In genomic region chr2:48016620-48017019, GRCh38 we compare ENCODE assay signal across 13 cellular contexts.
A peak's percentile ranks its signal among the peaks of the same experiment; 100 is the strongest.
DNase-seq lines count a peak whose midpoint lies in the region; ATAC-seq and TF ChIP-seq lines count a peak whose summit lies in the region.
"Had no signal": no experiment of that assay in that cellular context is flagged by ENCODE, and none has a peak within 500 bp of the region (broad histone marks: within the 10 kb centered on the region; RNA-seq: fewer than 3 reads in every experiment).

No MANE protein-coding gene starts in this region.

- peak; percentile 18 for TF ChIP-seq CTCF in choroid plexus epithelial cell (conservative IDR thresholded peaks at IDR 0.05; ENCODE audit: low read depth, low read length)
- TF ChIP-seq CTCF in osteoblast (IDR thresholded peaks at IDR 0.05; ENCODE audit: extremely low read depth, low read depth, low read length) = peak; percentile 17

- H2AFZ ChIP-seq in osteoblast (ENCODE audit: low read length) = no peak overlapping the region

- H3K4me3 ChIP-seq in choroid plexus epithelial cell (ENCODE audit: low read depth, low read length) = no peak overlapping the region
- no peak overlapping the region for H3K4me3 ChIP-seq in osteoblast (ENCODE audit: insufficient read depth, low read length)

- H3K4me1 ChIP-seq in osteoblast (ENCODE audit: insufficient read depth, low read length) = no peaks in the 10 kb centered on the region

- TF ChIP-seq RAD21 in Ishikawa (IDR thresholded peaks at IDR 0.05; ENCODE audit: low read depth) = no peak

- H3K27me3 ChIP-seq in osteoblast (ENCODE audit: insufficient read depth, low read length) = no peaks in the 10 kb centered on the region

- no peak overlapping the region for H3K4me2 ChIP-seq in osteoblast (ENCODE audit: insufficient read depth, low read length)

- no peaks in the 10 kb centered on the region for H3K36me3 ChIP-seq in osteoblast (ENCODE audit: insufficient read depth, low read length)

- no peaks in the 10 kb centered on the region for H4K20me1 ChIP-seq in osteoblast (ENCODE audit: insufficient read depth, low read length)

- H3K9me3 ChIP-seq in osteoblast (ENCODE audit: low read depth, low read length) = no peaks in the 10 kb centered on the region

- no peak for ATAC-seq in GM18873 (IDR thresholded peaks at IDR 0.05; ENCODE audit: low FRiP score, unreplicated experiment)
- ATAC-seq: activated naive CD4-positive, alpha-beta T cell treated with anti-CD3 and anti-CD28 coated beads, Interleukin-2, amount 50 U/mL, for 72 hours; stimulated activated naive CD8-positive, alpha-beta T cell treated with anti-CD3 and anti-CD28 coated beads, Interleukin-15, amount 100 ng/mL, for 72 hours had no signal

- H3K27ac ChIP-seq in osteoblast (ENCODE audit: low read depth, low read length) = no peak overlapping the region

- TF ChIP-seq EP300 in Ishikawa (IDR thresholded peaks at IDR 0.05; ENCODE audit: borderline replicate concordance) = no peak

- H3K79me2 ChIP-seq in osteoblast (ENCODE audit: insufficient read depth, low read length) = no peaks in the 10 kb centered on the region

- peak; percentile 0 for DNase-seq in NCI-H1436 (lab: John Stamatoyannopoulos, UW)
- no peak for DNase-seq in NCI-H1436 treated with DMSO at 0.1 percent for 48 hours (lab: John Stamatoyannopoulos, UW)
- peak; percentile 1 for DNase-seq in choroid plexus epithelial cell (ENCODE audit: low read depth)
- no peak for DNase-seq in osteoblast (ENCODE audit: insufficient read length, low spot score, missing footprints)
- no peak for DNase-seq in DMS153 (lab: John Stamatoyannopoulos, UW)
- no peak for DNase-seq in NOMO-1 (lab: John Stamatoyannopoulos, UW; ENCODE audit: unreplicated experiment in 2 of 2)
- DNase-seq: activated CD4-positive, alpha-beta T cell treated with anti-CD3 and anti-CD28 coated beads, Interleukin-2, amount 50 U/mL, for 48 hours; KBM-7; stimulated activated CD4-positive, alpha-beta T cell treated with anti-CD3 and anti-CD28 coated beads, Interleukin-4, amount 100 ng/mL, for 1 hour; stimulated activated naive CD8-positive, alpha-beta T cell treated with anti-CD3 and anti-CD28 coated beads, Interleukin-15, amount 100 ng/mL, for 72 hours had no signal

TF ChIP-seq in Ishikawa, 13 proteins besides CTCF, POLR2A, EP300 and RAD21:
- TF ChIP-seq, protein P1, sequence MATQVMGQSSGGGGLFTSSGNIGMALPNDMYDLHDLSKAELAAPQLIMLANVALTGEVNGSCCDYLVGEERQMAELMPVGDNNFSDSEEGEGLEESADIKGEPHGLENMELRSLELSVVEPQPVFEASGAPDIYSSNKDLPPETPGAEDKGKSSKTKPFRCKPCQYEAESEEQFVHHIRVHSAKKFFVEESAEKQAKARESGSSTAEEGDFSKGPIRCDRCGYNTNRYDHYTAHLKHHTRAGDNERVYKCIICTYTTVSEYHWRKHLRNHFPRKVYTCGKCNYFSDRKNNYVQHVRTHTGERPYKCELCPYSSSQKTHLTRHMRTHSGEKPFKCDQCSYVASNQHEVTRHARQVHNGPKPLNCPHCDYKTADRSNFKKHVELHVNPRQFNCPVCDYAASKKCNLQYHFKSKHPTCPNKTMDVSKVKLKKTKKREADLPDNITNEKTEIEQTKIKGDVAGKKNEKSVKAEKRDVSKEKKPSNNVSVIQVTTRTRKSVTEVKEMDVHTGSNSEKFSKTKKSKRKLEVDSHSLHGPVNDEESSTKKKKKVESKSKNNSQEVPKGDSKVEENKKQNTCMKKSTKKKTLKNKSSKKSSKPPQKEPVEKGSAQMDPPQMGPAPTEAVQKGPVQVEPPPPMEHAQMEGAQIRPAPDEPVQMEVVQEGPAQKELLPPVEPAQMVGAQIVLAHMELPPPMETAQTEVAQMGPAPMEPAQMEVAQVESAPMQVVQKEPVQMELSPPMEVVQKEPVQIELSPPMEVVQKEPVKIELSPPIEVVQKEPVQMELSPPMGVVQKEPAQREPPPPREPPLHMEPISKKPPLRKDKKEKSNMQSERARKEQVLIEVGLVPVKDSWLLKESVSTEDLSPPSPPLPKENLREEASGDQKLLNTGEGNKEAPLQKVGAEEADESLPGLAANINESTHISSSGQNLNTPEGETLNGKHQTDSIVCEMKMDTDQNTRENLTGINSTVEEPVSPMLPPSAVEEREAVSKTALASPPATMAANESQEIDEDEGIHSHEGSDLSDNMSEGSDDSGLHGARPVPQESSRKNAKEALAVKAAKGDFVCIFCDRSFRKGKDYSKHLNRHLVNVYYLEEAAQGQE (IDR thresholded peaks at IDR 0.05; ENCODE audit: low read depth) = no peak
- TF ChIP-seq TEAD4 (IDR thresholded peaks at IDR 0.05) = peak; percentile 17; the same call in 1 of the 2 replicates

Comparison
In these comparisons a context has a peak if more than half of its experiments do, and no peak if none do; other contexts are left out.
1. DNase-seq: peak in NCI-H1436 (single experiment) and choroid plexus epithelial cell (single experiment); none in NCI-H1436 treated with DMSO at 0.1 percent for 48 hours (single experiment), osteoblast (single experiment), DMS153 (single experiment) and NOMO-1 (0 of 2).